ENCODE assay signal across 12 cellular contexts in genomic region chr11:65482306-65482850, GRCh38. TPM values are rescaled to one million over a fixed set of nuclear protein-coding genes. Genes with fewer than 3 reads are reported as not detected.
DNase-seq lines count a peak whose midpoint lies in the region; ATAC-seq and TF ChIP-seq lines count a peak whose summit lies in the region.
"Had no signal": no experiment of that assay in that cellular context is flagged by ENCODE, and none has a peak within 500 bp of the region (broad histone marks: within the 10 kb centered on the region; RNA-seq: fewer than 3 reads in every experiment).

No MANE protein-coding gene starts in this region.

- H3K36me3 ChIP-seq in IMR-90 (ENCODE audit: control insufficient read depth, insufficient read depth, low read length), result no peaks in the 10 kb centered on the region
- no peaks in the 10 kb centered on the region for H3K36me3 ChIP-seq in stomach smooth muscle (ENCODE audit: control insufficient read depth in 2 of 2, insufficient read depth in 2 of 2, low read length in 2 of 2)
- H3K36me3 ChIP-seq in naive thymus-derived CD4-positive, alpha-beta T cell (ENCODE audit: control insufficient read depth in 2 of 3, insufficient read depth in 3 of 3, low read length in 3 of 3), result no peaks in the 10 kb centered on the region
- no peaks in the 10 kb centered on the region for H3K36me3 ChIP-seq in brain microvascular endothelial cell (replicated peaks)
- H3K36me3 ChIP-seq: left lung had no signal

- no peak overlapping the region for H3K4me3 ChIP-seq in IMR-90 (ENCODE audit: insufficient read depth, low read depth, low read length)
- H3K4me3 ChIP-seq in stomach smooth muscle (ENCODE audit: low read length in 2 of 2), result no peak overlapping the region
- H3K4me3 ChIP-seq in naive thymus-derived CD4-positive, alpha-beta T cell (ENCODE audit: low read length), result no peak overlapping the region
- H3K4me3 ChIP-seq in brain microvascular endothelial cell (ENCODE audit: low read depth, low read length), result no peak overlapping the region
- H3K4me3 ChIP-seq: left lung had no signal

- peak overlapping the region; percentile 69; the same call in 1 of the 3 replicates for H2BK15ac ChIP-seq in IMR-90 (ENCODE audit: low read depth, low read length)

- H3K9me3 ChIP-seq in IMR-90 (ENCODE audit: control insufficient read depth, insufficient read depth, low read length), result no peaks in the 10 kb centered on the region
- no peaks in the 10 kb centered on the region for H3K9me3 ChIP-seq in stomach smooth muscle (ENCODE audit: control insufficient read depth in 2 of 2, low read length in 2 of 2)
- H3K9me3 ChIP-seq in naive thymus-derived CD4-positive, alpha-beta T cell (ENCODE audit: control insufficient read depth in 2 of 3, low read length in 3 of 3), result no peaks in the 10 kb centered on the region
- H3K9me3 ChIP-seq: left lung had no signal

- no TSS peak for BruUV-seq in IMR-90 (replicated peaks; lab: Mats Ljungman, UMichigan)

- ATAC-seq in IMR-90 (ENCODE audit: low read depth) (no peak), GM18867 (IDR thresholded peaks at IDR 0.05; ENCODE audit: unreplicated experiment) (no peak)
- no peak for ATAC-seq in naive thymus-derived CD4-positive, alpha-beta T cell
- ATAC-seq: left lung had no signal

- peak overlapping the region; percentile 80; the same call in 1 of the 2 replicates for H2BK120ac ChIP-seq in IMR-90 (ENCODE audit: low read depth, low read length)

- H3K23ac ChIP-seq in IMR-90 (ENCODE audit: low read depth, low read length), result peak overlapping the region; percentile 82; the same call in 1 of the 2 replicates

- H3K18ac ChIP-seq in IMR-90 (ENCODE audit: low read depth, low read length), result peak overlapping the region; percentile 42; the same call in 1 of the 2 replicates

- peaks cover 10 to 61% of the 10 kb centered on the region in 2 experiments; a peak in 3 of 4 replicates for H3K79me1 ChIP-seq in IMR-90 (ENCODE audit: low read depth in 1 of 2, low read length in 2 of 2)

- no peak overlapping the region for H3K4me3 Mint-ChIP-seq in naive thymus-derived CD4-positive, alpha-beta T cell
- H3K4me3 Mint-ChIP-seq: activated naive CD8-positive, alpha-beta T cell had no signal

- H4K8ac ChIP-seq in IMR-90 (ENCODE audit: low read depth in 2 of 2, low read length in 2 of 2), result peak overlapping the region; percentile 38 to 75; a peak in 2 of 4 replicates

- H2BK5ac ChIP-seq in IMR-90 (ENCODE audit: low read depth, low read length, poor library complexity, severe bottlenecking), result peak overlapping the region; percentile 42

- H3K27me3 Mint-ChIP-seq in naive thymus-derived CD4-positive, alpha-beta T cell, result peaks cover 0 to 4% (median 0%) of the 10 kb centered on the region in 5 donors
- H3K27me3 Mint-ChIP-seq: activated naive CD8-positive, alpha-beta T cell had no signal

- WGBS in IMR-90 (ENCODE audit: extremely low coverage in 2 of 2, insufficient read length in 1 of 2), 2 experiments, result no CpG with 5 or more reads among the region's 2 CpGs

- H3K4me1 ChIP-seq in IMR-90 (ENCODE audit: control insufficient read depth, insufficient read depth, low read length), result peaks cover 25% of the 10 kb centered on the region
- peaks cover 61% of the 10 kb centered on the region for H3K4me1 ChIP-seq in stomach smooth muscle (ENCODE audit: control insufficient read depth, insufficient read depth, low read length)
- peaks cover under 1 to 4% of the 10 kb centered on the region in 2 donors for H3K4me1 ChIP-seq in naive thymus-derived CD4-positive, alpha-beta T cell (ENCODE audit: control insufficient read depth in 2 of 2, insufficient read depth in 2 of 2, low read length in 2 of 2)

- in situ Hi-C loops in IMR-90 (cut with MboI; ENCODE audit: low sequenced_read_pairs), result no loop called here
- in situ Hi-C loops in brain microvascular endothelial cell (cut with HindIII; ENCODE audit: low pct_ligation_motif_present, low sequenced_read_pairs), result no loop called here

- H3K27ac ChIP-seq in IMR-90 (ENCODE audit: insufficient read depth, low read length), result peak overlapping the region; percentile 68
- H3K27ac ChIP-seq in stomach smooth muscle (ENCODE audit: low read length), result peak overlapping the region; percentile 100
- no peak overlapping the region for H3K27ac ChIP-seq in naive thymus-derived CD4-positive, alpha-beta T cell (ENCODE audit: low read depth, low read length)
- no peak overlapping the region for H3K27ac ChIP-seq in brain microvascular endothelial cell

- H3K4me1 Mint-ChIP-seq in naive thymus-derived CD4-positive, alpha-beta T cell, result peaks cover 0 to 19% (median 6%) of the 10 kb centered on the region in 7 donors

- no peaks in the 10 kb centered on the region for H3K36me3 Mint-ChIP-seq in naive thymus-derived CD4-positive, alpha-beta T cell
- H3K36me3 Mint-ChIP-seq: activated naive CD8-positive, alpha-beta T cell had no signal

- H2BK20ac ChIP-seq in IMR-90 (ENCODE audit: low read depth, low read length), result peak overlapping the region; percentile 77

- peak overlapping the region; percentile 67 for H3K4ac ChIP-seq in IMR-90 (ENCODE audit: low read depth, low read length)

- H3K27me3 ChIP-seq in IMR-90 (ENCODE audit: control insufficient read depth, insufficient read depth, low read length) (no peaks in the 10 kb centered on the region), stomach smooth muscle (ENCODE audit: control insufficient read depth in 1 of 2, insufficient read depth in 2 of 2, low read length in 2 of 2) (no peaks in the 10 kb centered on the region), brain microvascular endothelial cell (replicated peaks) (no peaks in the 10 kb centered on the region)
- H3K27me3 ChIP-seq in naive thymus-derived CD4-positive, alpha-beta T cell (ENCODE audit: control insufficient read depth in 2 of 2, insufficient read depth in 2 of 2, low read length in 2 of 2), result no peaks in the 10 kb centered on the region
- H3K27me3 ChIP-seq: left lung had no signal

- H3K9ac ChIP-seq in IMR-90 (ENCODE audit: low read depth, low read length) (peak overlapping the region; percentile 4; the same call in 1 of the 2 replicates), stomach smooth muscle (ENCODE audit: low read length in 2 of 2) (peak overlapping the region; percentile 16 to 29)

- TF ChIP-seq POLR2A in IMR-90 (IDR thresholded peaks at IDR 0.05; ENCODE audit: low read depth, low read length), result no peak

- dilution Hi-C loops in IMR-90 (cut with HindIII; ENCODE audit: low sequenced_read_pairs, unreplicated experiment), result no loop called here

- no peak overlapping the region for H3K4me2 ChIP-seq in IMR-90 (ENCODE audit: low read depth, low read length)

- H2AK5ac ChIP-seq in IMR-90 (ENCODE audit: low read depth, low read length), result peak overlapping the region; percentile 95

- TF ChIP-seq RAD21 in IMR-90 (IDR thresholded peaks at IDR 0.05; ENCODE audit: low read length), result no peak

- intact Hi-C loops in IMR-90 (cut with micrococcal nuclease), result no loop called here
- intact Hi-C loops in naive thymus-derived CD4-positive, alpha-beta T cell (cut with micrococcal nuclease), result no loop called here

- H2AK9ac ChIP-seq in IMR-90 (replicated peaks; ENCODE audit: low read depth, low read length, poor library complexity), result peak overlapping the region; percentile 71

- H4K20me1 ChIP-seq in IMR-90 (ENCODE audit: insufficient read depth, low read length), result no peaks in the 10 kb centered on the region

- H3K9me3 Mint-ChIP-seq in naive thymus-derived CD4-positive, alpha-beta T cell, result peaks cover 0 to 2% (median 0%) of the 10 kb centered on the region in 11 donors

- CTCF ChIA-PET in IMR-90 (lab: Yijun Ruan, JAX), result no interaction called here
- CTCF ChIA-PET in naive thymus-derived CD4-positive, alpha-beta T cell (lab: Charles Lee), result interaction anchor here (1.2 kb wide), 1 partner anchor 10 kb away, joined by 4 read pairs; no protein-coding TSS in a partner anchor

- H4K5ac ChIP-seq in IMR-90 (ENCODE audit: low read depth, low read length), result peak overlapping the region; percentile 66

- H4K91ac ChIP-seq in IMR-90 (ENCODE audit: insufficient read depth, low read depth, low read length), result peak overlapping the region; percentile 50

- TF ChIP-seq CTCF in IMR-90 (conservative IDR thresholded peaks at IDR 0.05; ENCODE audit: low read depth, low read length) (no peak), brain microvascular endothelial cell (IDR thresholded peaks at IDR 0.05; ENCODE audit: low read depth, low read length, missing control alignments) (no peak)

- POLR2A ChIA-PET in IMR-90 (lab: Charles Lee; ENCODE audit: unreplicated experiment), result interaction anchor here (0.7 to 7.2 kb wide), 2 partner anchors 20 to 57 kb away, joined by 3 to 494 read pairs; partner anchors contain the start of gene MALAT1
- POLR2A ChIA-PET in naive thymus-derived CD4-positive, alpha-beta T cell (lab: Charles Lee), result interaction anchor here (0.8 to 18.8 kb wide), 5 partner anchors 8 to 22 kb away, joined by 5 to 1164 read pairs (median 122); partner anchors contain the start of gene MALAT1

- H3K9me1 ChIP-seq in IMR-90 (ENCODE audit: insufficient read depth, low read length), result peaks cover 9% of the 10 kb centered on the region

- no peak overlapping the region for H3K27ac Mint-ChIP-seq in naive thymus-derived CD4-positive, alpha-beta T cell
- H3K27ac Mint-ChIP-seq: activated naive CD8-positive, alpha-beta T cell had no signal

- H3K14ac ChIP-seq in IMR-90 (replicated peaks; ENCODE audit: low read depth, low read length), result peak overlapping the region; percentile 71; the same call in 1 of the 2 replicates

- no peak overlapping the region; the same call in 1 of the 2 replicates for H3K56ac ChIP-seq in IMR-90 (ENCODE audit: extremely low read depth, insufficient read depth, low read length)

- no peak overlapping the region for H2AFZ ChIP-seq in IMR-90 (replicated peaks; ENCODE audit: low read length, poor library complexity)

- DNase-seq in IMR-90, result no peak
- DNase-seq in astrocyte of the hippocampus (ENCODE audit: low read depth, low spot score), result peak; percentile 57
- peak; percentile 1 for DNase-seq in mesenteric fat pad (ENCODE audit: low spot score)
- DNase-seq in naive thymus-derived CD4-positive, alpha-beta T cell, result no peak
- no peak for DNase-seq in brain microvascular endothelial cell
- no peak for DNase-seq in NCI-H146 (lab: John Stamatoyannopoulos, UW)
- DNase-seq: DMS79, left lung, MM.1S had no signal

RNA-seq across cellular contexts. Expression of gene MALAT1, which starts 16.5 kb away (rescaled TPM):
- total RNA-seq in IMR-90 (2012; rRNA removed) (3,569 and 5,244 TPM in 2 replicates), mesenteric fat pad (11,495 TPM)
- 430 and 636 TPM in 2 replicates for polyA plus RNA-seq in IMR-90 (2012; rRNA removed)
- 4.7 and 16.7 TPM in 2 replicates for polyA plus RNA-seq in IMR-90 (2012; cell fraction: cytosol; rRNA removed)
- 481 and 5,232 TPM in 2 replicates for polyA plus RNA-seq in IMR-90 (2012; cell fraction: nucleus; rRNA removed; ENCODE audit: low replicate concordance)
- over 10,000 TPM in 4 of 5 experiments, 1,000 to 10,000 TPM in 1; 8,375 to 32,234 (median 31,408) TPM for total RNA-seq in naive thymus-derived CD4-positive, alpha-beta T cell
- 1,000 to 10,000 TPM in 1 of 2 donors, 100 to 1,000 TPM in 1; 734 to 5,106 TPM for polyA plus RNA-seq in naive thymus-derived CD4-positive, alpha-beta T cell

RNA-seq across cellular contexts. Expression of gene SCYL1, which starts 42.5 kb away (rescaled TPM):
- total RNA-seq in IMR-90 (2012; rRNA removed), result 95.8 and 96.4 TPM in 2 replicates
- 150 and 172 TPM in 2 replicates for polyA plus RNA-seq in IMR-90 (2012; rRNA removed)
- 166 and 172 TPM in 2 replicates for polyA plus RNA-seq in IMR-90 (2012; cell fraction: cytosol; rRNA removed)
- polyA plus RNA-seq in IMR-90 (2012; cell fraction: nucleus; rRNA removed; ENCODE audit: low replicate concordance), result 173 and 359 TPM in 2 replicates
- 87.0 TPM for total RNA-seq in mesenteric fat pad
- 10 to 100 TPM; 63.2 to 79.8 (median 70.4) TPM for total RNA-seq in naive thymus-derived CD4-positive, alpha-beta T cell
- polyA plus RNA-seq in naive thymus-derived CD4-positive, alpha-beta T cell, result 10 to 100 TPM; 27.0 to 69.1 TPM

RNA-seq across cellular contexts. Expression of gene NEAT1, which starts 59.8 kb away (rescaled TPM):
- total RNA-seq in IMR-90 (2012; rRNA removed) (30.1 and 38.0 TPM in 2 replicates), mesenteric fat pad (1,527 TPM)
- polyA plus RNA-seq in IMR-90 (2012; rRNA removed), result 56.3 and 114 TPM in 2 replicates
- polyA plus RNA-seq in IMR-90 (2012; cell fraction: cytosol; rRNA removed), result 12.5 and 21.1 TPM in 2 replicates
- polyA plus RNA-seq in IMR-90 (2012; cell fraction: nucleus; rRNA removed; ENCODE audit: low replicate concordance), result 237 and 1,050 TPM in 2 replicates
- total RNA-seq in naive thymus-derived CD4-positive, alpha-beta T cell, result 1,000 to 10,000 TPM in 1 of 5 experiments, 100 to 1,000 TPM in 4; 358 to 1,454 (median 414) TPM
- 1 to 10 TPM; 2.5 to 2.6 TPM for polyA plus RNA-seq in naive thymus-derived CD4-positive, alpha-beta T cell

Comparison
In these comparisons a context has a peak if more than half of its experiments do, and no peak if none do; other contexts are left out.
1. DNase-seq: peak in astrocyte of the hippocampus (single experiment) and mesenteric fat pad (single experiment); none in IMR-90 (single experiment), naive thymus-derived CD4-positive, alpha-beta T cell (0 of 9), brain microvascular endothelial cell (single experiment) and NCI-H146 (single experiment).
2. H3K27ac ChIP-seq: peak in IMR-90 (single experiment) and stomach smooth muscle (single experiment); none in naive thymus-derived CD4-positive, alpha-beta T cell (single experiment) and brain microvascular endothelial cell (single experiment).